9 cellular contexts compared by ENCODE assay signal in genomic region chr15:67967871-67968423, GRCh38.
DNase-seq lines count a peak whose midpoint lies in the region; ATAC-seq, FAIRE-seq and TF ChIP-seq lines count a peak whose summit lies in the region.
"Had no signal": no experiment of that assay in that cellular context is flagged by ENCODE, and none has a peak within 500 bp of the region (broad histone marks: within the 10 kb centered on the region; RNA-seq: fewer than 3 reads in every experiment).

No MANE protein-coding gene starts in this region.

- no peak for FAIRE-seq in bronchial epithelial cell (lab: Jason Lieb, UNC)

- no peaks in the 10 kb centered on the region for H3K36me3 Mint-ChIP-seq in CD14-positive monocyte
- H3K36me3 Mint-ChIP-seq in stimulated activated effector memory CD8-positive, alpha-beta T cell treated with anti-CD3 and anti-CD28 coated beads, Interleukin-12 subunit alpha, Interleukin-12 subunit beta, amount 100 ng/mL, for 72 hours = no peaks in the 10 kb centered on the region

- H3K36me3 ChIP-seq in bronchial epithelial cell (ENCODE audit: control insufficient read depth, insufficient read depth, low read length) = no peaks in the 10 kb centered on the region

- intact Hi-C loops in CD14-positive monocyte (cut with micrococcal nuclease) = no loop called here

- H3K4me1 Mint-ChIP-seq in CD14-positive monocyte = peaks cover 17% of the 10 kb centered on the region
- no peaks in the 10 kb centered on the region for H3K4me1 Mint-ChIP-seq in stimulated activated effector memory CD8-positive, alpha-beta T cell treated with anti-CD3 and anti-CD28 coated beads, Interleukin-12 subunit alpha, Interleukin-12 subunit beta, amount 100 ng/mL, for 72 hours

- H3K27ac Mint-ChIP-seq in CD14-positive monocyte = peak overlapping the region in 2 of 7 donors; percentile 12 to 84
- no peak overlapping the region for H3K27ac Mint-ChIP-seq in stimulated activated effector memory CD8-positive, alpha-beta T cell treated with anti-CD3 and anti-CD28 coated beads, Interleukin-12 subunit alpha, Interleukin-12 subunit beta, amount 100 ng/mL, for 72 hours

- ATAC-seq in GM19452 (IDR thresholded peaks at IDR 0.05; ENCODE audit: unreplicated experiment) = no peak
- no peak for ATAC-seq in stimulated activated effector memory CD8-positive, alpha-beta T cell treated with anti-CD3 and anti-CD28 coated beads, Interleukin-12 subunit alpha, Interleukin-12 subunit beta, amount 100 ng/mL, for 72 hours

- H3K4me3 ChIP-seq in bronchial epithelial cell (ENCODE audit: low read depth, low read length) (peak overlapping the region; percentile 24), skin epidermis (peak overlapping the region in 6 of 7 experiments; percentile 6 to 30 (median 18))

- H3K27me3 ChIP-seq in bronchial epithelial cell (ENCODE audit: control insufficient read depth, insufficient read depth, low read length) = no peaks in the 10 kb centered on the region

- peaks cover 0 to 4% (median 0%) of the 10 kb centered on the region in 7 donors for H3K9me3 Mint-ChIP-seq in CD14-positive monocyte
- no peaks in the 10 kb centered on the region for H3K9me3 Mint-ChIP-seq in stimulated activated effector memory CD8-positive, alpha-beta T cell treated with anti-CD3 and anti-CD28 coated beads, Interleukin-12 subunit alpha, Interleukin-12 subunit beta, amount 100 ng/mL, for 72 hours

- peaks cover 5 to 9% (median 5%) of the 10 kb centered on the region in 3 donors for H3K27me3 Mint-ChIP-seq in CD14-positive monocyte (ENCODE audit: low read depth in 3 of 3)

- DNase-seq in CD14-positive monocyte (ENCODE audit: low spot score) (peak; percentile 55), H4 (ENCODE audit: low spot score) (peak; percentile 57), NCI-H748 (lab: John Stamatoyannopoulos, UW; ENCODE audit: unreplicated experiment) (peak; percentile 82), bronchial epithelial cell (ENCODE audit: low read depth) (peak; percentile 30), iris pigment epithelial cell (ENCODE audit: low read depth) (peak; percentile 60)
- no peak for DNase-seq in stimulated activated effector memory CD8-positive, alpha-beta T cell treated with anti-CD3 and anti-CD28 coated beads, Interleukin-12 subunit alpha, Interleukin-12 subunit beta, amount 100 ng/mL, for 72 hours (ENCODE audit: low spot score in 2 of 2)

- TF ChIP-seq CTCF in CD14-positive monocyte (IDR thresholded peaks at IDR 0.05) (no peak), bronchial epithelial cell (IDR thresholded peaks at IDR 0.05; ENCODE audit: insufficient read depth, low read length, severe bottlenecking) (no peak)

- H3K27ac ChIP-seq in skin epidermis = peak overlapping the region in 1 of 21 experiments; percentile 12
- H3K27ac ChIP-seq: KMS-11 had no signal

- H3K4me3 Mint-ChIP-seq in CD14-positive monocyte = peak overlapping the region; percentile 82 to 94
- H3K4me3 Mint-ChIP-seq in stimulated activated effector memory CD8-positive, alpha-beta T cell treated with anti-CD3 and anti-CD28 coated beads, Interleukin-12 subunit alpha, Interleukin-12 subunit beta, amount 100 ng/mL, for 72 hours = no peak overlapping the region

Comparison
In these comparisons a context has a peak if more than half of its experiments do, and no peak if none do; other contexts are left out.
1. DNase-seq: peak in CD14-positive monocyte (single experiment), H4 (single experiment), NCI-H748 (single experiment), bronchial epithelial cell (single experiment) and iris pigment epithelial cell (single experiment); none in stimulated activated effector memory CD8-positive, alpha-beta T cell treated with anti-CD3 and anti-CD28 coated beads, Interleukin-12 subunit alpha, Interleukin-12 subunit beta, amount 100 ng/mL, for 72 hours (0 of 2).